Comparison of ENCODE assay signal across 1 cellular context in genomic region chr1:1920608-1921458, GRCh38.
TF ChIP-seq lines count a peak whose summit lies in the region.

No MANE protein-coding gene starts in this region.

TF ChIP-seq in HepG2, 621 proteins besides CTCF, POLR2A, EP300 and RAD21 (continued from another document and continues in another):
- TF ChIP-seq ZNF644 (CRISPR knock-in tag; IDR thresholded peaks at IDR 0.05; ENCODE audit: low read depth) (no peak; the same call in 1 of the 2 replicates), RBFOX2 (IDR thresholded peaks at IDR 0.05; ENCODE audit: low read depth, low read length) (0 out of 2 replicates have a peak, but pooled peaks have one; percentile 30), CAMTA2 (CRISPR knock-in tag; IDR thresholded peaks at IDR 0.05; ENCODE audit: borderline replicate concordance) (no peak), ZFY (CRISPR knock-in tag; IDR thresholded peaks at IDR 0.05) (peak; percentile 94), POLR2AphosphoS5 (IDR thresholded peaks at IDR 0.05; ENCODE audit: low read depth, low read length) (no peak), FOXK2 (IDR thresholded peaks at IDR 0.05) (no peak), GTF3A (CRISPR knock-in tag; conservative IDR thresholded peaks at IDR 0.05) (peak; percentile 30; the same call in 1 of the 2 replicates), RXRA (CRISPR knock-in tag; IDR thresholded peaks at IDR 0.05) (no peak), CEBPG (CRISPR knock-in tag; IDR thresholded peaks at IDR 0.05) (peak; percentile 83), AGO1 (IDR thresholded peaks at IDR 0.05; ENCODE audit: low read depth, low read length, poor library complexity, severe bottlenecking) (peak; percentile 32), ZNF564 (CRISPR knock-in tag; IDR thresholded peaks at IDR 0.05) (0 out of 2 replicates have a peak, but pooled peaks have one; percentile 61), TBX3 (IDR thresholded peaks at IDR 0.05; ENCODE audit: borderline replicate concordance) (no peak), ZNF354B (CRISPR knock-in tag; IDR thresholded peaks at IDR 0.05) (0 out of 2 replicates have a peak, but pooled peaks have one; percentile 13), TRAFD1 (CRISPR knock-in tag; IDR thresholded peaks at IDR 0.05; ENCODE audit: borderline replicate concordance) (0 out of 2 replicates have a peak, but pooled peaks have one; percentile 40), RFXAP (CRISPR knock-in tag; IDR thresholded peaks at IDR 0.05; ENCODE audit: borderline replicate concordance) (0 out of 2 replicates have a peak, but pooled peaks have one; percentile 22), STAG1 (CRISPR knock-in tag; IDR thresholded peaks at IDR 0.05) (no peak), MLLT10 (CRISPR knock-in tag; IDR thresholded peaks at IDR 0.05) (no peak), KAT8 (CRISPR knock-in tag; IDR thresholded peaks at IDR 0.05) (peak; percentile 13; the same call in 1 of the 2 replicates), ZBTB33 (CRISPR knock-in tag; IDR thresholded peaks at IDR 0.05) (peak; percentile 27), HDAC2 (CRISPR knock-in tag; IDR thresholded peaks at IDR 0.05) (peak; percentile 52; the same call in 1 of the 2 replicates), ZNF704 (CRISPR knock-in tag; IDR thresholded peaks at IDR 0.05; ENCODE audit: borderline replicate concordance) (no peak), DMAP1 (CRISPR knock-in tag; IDR thresholded peaks at IDR 0.05) (peak; percentile 71), ZNF343 (CRISPR knock-in tag; IDR thresholded peaks at IDR 0.05) (peak; percentile 29; the same call in 1 of the 2 replicates), ZNF337 (CRISPR knock-in tag; IDR thresholded peaks at IDR 0.05; ENCODE audit: borderline replicate concordance, low read depth) (no peak), SPEN (CRISPR knock-in tag; IDR thresholded peaks at IDR 0.05; ENCODE audit: low read depth) (peak; percentile 74), ZNF34 (CRISPR knock-in tag; IDR thresholded peaks at IDR 0.05; ENCODE audit: borderline replicate concordance) (peak; percentile 46; the same call in 1 of the 2 replicates), TBX2 (CRISPR knock-in tag; IDR thresholded peaks at IDR 0.05; ENCODE audit: borderline replicate concordance) (peak; percentile 59), ZBTB20 (CRISPR knock-in tag; IDR thresholded peaks at IDR 0.05; ENCODE audit: borderline replicate concordance, low read depth) (no peak), FOSL2 (CRISPR knock-in tag; IDR thresholded peaks at IDR 0.05) (peak; percentile 11; the same call in 1 of the 2 replicates), ZBTB40 (IDR thresholded peaks at IDR 0.05) (no peak), ZBTB40 (CRISPR knock-in tag; IDR thresholded peaks at IDR 0.05) (peak; percentile 60; the same call in 1 of the 2 replicates), ZNF768 (CRISPR knock-in tag; IDR thresholded peaks at IDR 0.05) (peak; percentile 80), ZNF296 (CRISPR knock-in tag; conservative IDR thresholded peaks at IDR 0.05) (0 out of 2 replicates have a peak, but pooled peaks have one; percentile 23), MEIS2 (CRISPR knock-in tag; IDR thresholded peaks at IDR 0.05) (0 out of 2 replicates have a peak, but pooled peaks have one; percentile 18), ZNF562 (CRISPR knock-in tag; IDR thresholded peaks at IDR 0.05; ENCODE audit: borderline replicate concordance) (no peak), ZNF430 (CRISPR knock-in tag; IDR thresholded peaks at IDR 0.05) (0 out of 2 replicates have a peak, but pooled peaks have one; percentile 43)
- TF ChIP-seq, protein P1, sequence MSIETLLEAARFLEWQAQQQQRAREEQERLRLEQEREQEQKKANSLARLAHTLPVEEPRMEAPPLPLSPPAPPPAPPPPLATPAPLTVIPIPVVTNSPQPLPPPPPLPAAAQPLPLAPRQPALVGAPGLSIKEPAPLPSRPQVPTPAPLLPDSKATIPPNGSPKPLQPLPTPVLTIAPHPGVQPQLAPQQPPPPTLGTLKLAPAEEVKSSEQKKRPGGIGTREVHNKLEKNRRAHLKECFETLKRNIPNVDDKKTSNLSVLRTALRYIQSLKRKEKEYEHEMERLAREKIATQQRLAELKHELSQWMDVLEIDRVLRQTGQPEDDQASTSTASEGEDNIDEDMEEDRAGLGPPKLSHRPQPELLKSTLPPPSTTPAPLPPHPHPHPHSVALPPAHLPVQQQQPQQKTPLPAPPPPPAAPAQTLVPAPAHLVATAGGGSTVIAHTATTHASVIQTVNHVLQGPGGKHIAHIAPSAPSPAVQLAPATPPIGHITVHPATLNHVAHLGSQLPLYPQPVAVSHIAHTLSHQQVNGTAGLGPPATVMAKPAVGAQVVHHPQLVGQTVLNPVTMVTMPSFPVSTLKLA (IDR thresholded peaks at IDR 0.05) = no peak
- TF ChIP-seq, protein P2, sequence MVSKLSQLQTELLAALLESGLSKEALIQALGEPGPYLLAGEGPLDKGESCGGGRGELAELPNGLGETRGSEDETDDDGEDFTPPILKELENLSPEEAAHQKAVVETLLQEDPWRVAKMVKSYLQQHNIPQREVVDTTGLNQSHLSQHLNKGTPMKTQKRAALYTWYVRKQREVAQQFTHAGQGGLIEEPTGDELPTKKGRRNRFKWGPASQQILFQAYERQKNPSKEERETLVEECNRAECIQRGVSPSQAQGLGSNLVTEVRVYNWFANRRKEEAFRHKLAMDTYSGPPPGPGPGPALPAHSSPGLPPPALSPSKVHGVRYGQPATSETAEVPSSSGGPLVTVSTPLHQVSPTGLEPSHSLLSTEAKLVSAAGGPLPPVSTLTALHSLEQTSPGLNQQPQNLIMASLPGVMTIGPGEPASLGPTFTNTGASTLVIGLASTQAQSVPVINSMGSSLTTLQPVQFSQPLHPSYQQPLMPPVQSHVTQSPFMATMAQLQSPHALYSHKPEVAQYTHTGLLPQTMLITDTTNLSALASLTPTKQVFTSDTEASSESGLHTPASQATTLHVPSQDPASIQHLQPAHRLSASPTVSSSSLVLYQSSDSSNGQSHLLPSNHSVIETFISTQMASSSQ (IDR thresholded peaks at IDR 0.05; ENCODE audit: low read depth) = no peak
- TF ChIP-seq, protein P2 (CRISPR knock-in tag; IDR thresholded peaks at IDR 0.05; ENCODE audit: borderline replicate concordance) = peak; percentile 35; the same call in 1 of the 2 replicates
- TF ChIP-seq, protein P3, sequence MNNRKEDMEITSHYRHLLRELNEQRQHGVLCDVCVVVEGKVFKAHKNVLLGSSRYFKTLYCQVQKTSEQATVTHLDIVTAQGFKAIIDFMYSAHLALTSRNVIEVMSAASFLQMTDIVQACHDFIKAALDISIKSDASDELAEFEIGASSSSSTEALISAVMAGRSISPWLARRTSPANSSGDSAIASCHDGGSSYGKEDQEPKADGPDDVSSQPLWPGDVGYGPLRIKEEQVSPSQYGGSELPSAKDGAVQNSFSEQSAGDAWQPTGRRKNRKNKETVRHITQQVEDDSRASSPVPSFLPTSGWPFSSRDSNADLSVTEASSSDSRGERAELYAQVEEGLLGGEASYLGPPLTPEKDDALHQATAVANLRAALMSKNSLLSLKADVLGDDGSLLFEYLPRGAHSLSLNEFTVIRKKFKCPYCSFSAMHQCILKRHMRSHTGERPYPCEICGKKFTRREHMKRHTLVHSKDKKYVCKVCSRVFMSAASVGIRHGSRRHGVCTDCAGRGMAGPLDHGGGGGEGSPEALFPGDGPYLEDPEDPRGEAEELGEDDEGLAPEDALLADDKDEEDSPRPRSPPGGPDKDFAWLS (CRISPR knock-in tag; IDR thresholded peaks at IDR 0.05; ENCODE audit: borderline replicate concordance) = 0 out of 2 replicates have a peak, but pooled peaks have one; percentile 50
